8 cellular contexts compared by ENCODE assay signal in the genomic region with DNA sequence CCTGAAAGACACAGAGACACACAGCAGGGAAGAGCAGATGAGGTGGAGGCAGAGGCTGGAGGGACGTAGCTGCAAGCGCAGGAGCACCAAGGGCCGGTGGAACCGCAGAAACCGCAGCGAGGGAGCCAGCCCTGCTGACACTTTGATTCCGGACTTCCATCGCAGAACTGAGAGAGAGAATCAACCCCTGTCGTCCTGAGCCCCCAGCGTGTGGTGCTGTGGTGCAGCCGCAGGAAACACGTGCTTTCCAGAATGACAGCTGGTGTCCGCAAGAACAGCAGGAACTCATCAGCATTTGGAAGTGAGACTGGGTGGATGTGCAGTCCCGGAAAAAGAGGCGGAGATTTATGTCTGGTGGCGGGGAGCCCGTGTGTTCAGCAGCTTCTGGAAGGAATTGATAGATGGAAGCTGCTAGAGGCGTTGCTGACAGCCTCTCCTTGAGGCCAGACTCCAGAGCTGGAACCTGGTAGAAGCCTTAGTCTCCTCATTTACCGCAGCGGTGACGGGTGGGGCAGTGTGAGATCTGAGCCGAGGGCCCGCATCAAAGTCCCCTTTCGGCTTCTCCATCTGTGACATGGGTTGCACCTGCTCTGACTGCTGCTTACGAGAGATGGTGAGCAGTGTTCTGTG. TPM values are rescaled to one million over a fixed set of nuclear protein-coding genes. Genes with fewer than 3 reads are reported as not detected.
DNase-seq lines count a peak whose midpoint lies in the region; ATAC-seq and TF ChIP-seq lines count a peak whose summit lies in the region.

No MANE protein-coding gene starts in this region.

- H3K9me3 ChIP-seq in osteoblast (ENCODE audit: low read depth, low read length) (peaks cover 2% of the 10 kb centered on the region), aorta (ENCODE audit: control insufficient read depth, low read length) (no peaks in the 10 kb centered on the region)

- peak overlapping the region; percentile 81 for H3K4me2 ChIP-seq in osteoblast (ENCODE audit: insufficient read depth, low read length)

- POLR2A ChIA-PET in BJ (lab: Charles Lee) = no interaction called here

- H4K20me1 ChIP-seq in osteoblast (ENCODE audit: insufficient read depth, low read length) = peaks cover 6% of the 10 kb centered on the region

- TF ChIP-seq CTCF in BJ (IDR thresholded peaks at IDR 0.05; ENCODE audit: insufficient read depth, low read depth, low read length) (peak; percentile 52), osteoblast (IDR thresholded peaks at IDR 0.05; ENCODE audit: extremely low read depth, low read depth, low read length) (peak; percentile 33)

- H3K27me3 ChIP-seq in BJ (ENCODE audit: control insufficient read depth, insufficient read depth, low read length) = no peaks in the 10 kb centered on the region; the same call in 1 of the 2 replicates
- H3K27me3 ChIP-seq in osteoblast (ENCODE audit: insufficient read depth, low read length) = no peaks in the 10 kb centered on the region
- H3K27me3 ChIP-seq in aorta (ENCODE audit: control insufficient read depth in 1 of 2, insufficient read depth in 2 of 2, low read length in 1 of 2) = no peaks in the 10 kb centered on the region

- no peak overlapping the region for H3K27ac ChIP-seq in osteoblast (ENCODE audit: low read depth, low read length)
- no peak overlapping the region for H3K27ac ChIP-seq in aorta (ENCODE audit: low read depth in 1 of 2, low read length in 2 of 2)

- H3K36me3 ChIP-seq in BJ (ENCODE audit: control insufficient read depth, insufficient read depth, low read length) (no peaks in the 10 kb centered on the region), osteoblast (ENCODE audit: insufficient read depth, low read length) (no peaks in the 10 kb centered on the region), aorta (ENCODE audit: control insufficient read depth in 1 of 2, insufficient read depth in 2 of 2, low read length in 1 of 2) (no peaks in the 10 kb centered on the region)

- H3K79me2 ChIP-seq in osteoblast (ENCODE audit: insufficient read depth, low read length) = no peaks in the 10 kb centered on the region

- ATAC-seq in GM19468 (IDR thresholded peaks at IDR 0.05; ENCODE audit: extremely low read depth, unreplicated experiment) = peak; percentile 39
- peak; percentile 85 for ATAC-seq in aorta (ENCODE audit: low FRiP score)

- DNase-seq in BJ (ENCODE audit: low read depth) (peak; percentile 80), Kasumi-1 (lab: John Stamatoyannopoulos, UW) (peak; percentile 94 to 98), SIG-M5 treated with dmso at 0.1 percent for 504 hours (lab: John Stamatoyannopoulos, UW; ENCODE audit: unreplicated experiment) (peak; percentile 90), globus pallidus (ENCODE audit: low spot score) (peak; percentile 82), osteoblast (ENCODE audit: insufficient read length, low spot score, missing footprints) (peak; percentile 96), aorta (peak; percentile 80 to 88)
- peak; percentile 27 for DNase-seq in activated naive CD4-positive, alpha-beta T cell treated with anti-CD3 and anti-CD28 coated beads, Interleukin-2, amount 50 U/mL, for 16 hours

- H3K4me1 ChIP-seq in osteoblast (ENCODE audit: insufficient read depth, low read length) (peaks cover 11% of the 10 kb centered on the region), aorta (ENCODE audit: control insufficient read depth in 1 of 2, insufficient read depth in 2 of 2, low read length in 2 of 2) (no peaks in the 10 kb centered on the region)

- no peak overlapping the region for H3K4me3 ChIP-seq in BJ (ENCODE audit: low read depth, low read length)
- peak overlapping the region; percentile 52 for H3K4me3 ChIP-seq in osteoblast (ENCODE audit: insufficient read depth, low read length)
- H3K4me3 ChIP-seq in aorta (ENCODE audit: low read length in 2 of 2) = no peak overlapping the region

- CTCF ChIA-PET in BJ (lab: Yijun Ruan, JAX) = interaction anchor here (0.7 to 1.4 kb wide), 3 partner anchors 12 to 294 kb away, joined by 3 to 4 read pairs (median 3); no protein-coding TSS in a partner anchor

- intact Hi-C loops in aorta (cut with DNase I) = no loop called here

- WGBS in aorta, 2 donors = 3 to 7% methylated on average over 25 of the region's 25 CpGs

- peak overlapping the region; percentile 40 for H2AFZ ChIP-seq in osteoblast (ENCODE audit: low read length)

RNA-seq across cellular contexts. Expression of a gene that starts 21.9 kb away (rescaled TPM):
- 112 and 123 TPM in 2 replicates for polyA plus RNA-seq in BJ (2011; rRNA removed)
- polyA minus RNA-seq in BJ (2011; rRNA and poly(A)+ RNA removed) = 64.2 and 68.3 TPM in 2 replicates
- total RNA-seq in osteoblast = 198 and 205 TPM in 2 replicates
- 100 to 1,000 TPM; 254 to 315 TPM for total RNA-seq in aorta
- 100 to 1,000 TPM in 1 of 2 donors, 10 to 100 TPM in 1; 71.7 to 190 TPM for polyA plus RNA-seq in aorta

RNA-seq across cellular contexts. Expression of a gene that starts 44.4 kb away (rescaled TPM):
- polyA plus RNA-seq in BJ (2011; rRNA removed) = 16.9 and 25.8 TPM in 2 replicates
- polyA minus RNA-seq in BJ (2011; rRNA and poly(A)+ RNA removed) = 3.0 and 5.2 TPM in 2 replicates
- 23.0 and 24.6 TPM in 2 replicates for total RNA-seq in osteoblast
- 10 to 100 TPM; 27.6 to 33.3 TPM for total RNA-seq in aorta
- 10 to 100 TPM; 44.2 to 71.7 TPM for polyA plus RNA-seq in aorta

RNA-seq across cellular contexts. Expression of a gene that starts 44.7 kb away (rescaled TPM):
- polyA plus RNA-seq in BJ (2011; rRNA removed) (4.9 and 7.9 TPM in 2 replicates), aorta (10 to 100 TPM in 1 of 2 donors, 1 to 10 TPM in 1; 9.2 to 14.9 TPM)
- 7.1 and 8.9 TPM in 2 replicates for polyA minus RNA-seq in BJ (2011; rRNA and poly(A)+ RNA removed)
- total RNA-seq in osteoblast (28.6 and 30.8 TPM in 2 replicates), aorta (10 to 100 TPM; 30.4 to 30.8 TPM)

Comparison
In these comparisons a context has a peak if more than half of its experiments do, and no peak if none do; other contexts are left out.
1. DNase-seq: peak in every context shown above with its lines; median percentile 96 in Kasumi-1; 96 in osteoblast; 90 in SIG-M5 treated with dmso at 0.1 percent for 504 hours; 84 in aorta; 82 in globus pallidus; 80 in BJ; 27 in activated naive CD4-positive, alpha-beta T cell treated with anti-CD3 and anti-CD28 coated beads, Interleukin-2, amount 50 U/mL, for 16 hours.